1 cellular context compared by ENCODE assay signal in the genomic region with DNA sequence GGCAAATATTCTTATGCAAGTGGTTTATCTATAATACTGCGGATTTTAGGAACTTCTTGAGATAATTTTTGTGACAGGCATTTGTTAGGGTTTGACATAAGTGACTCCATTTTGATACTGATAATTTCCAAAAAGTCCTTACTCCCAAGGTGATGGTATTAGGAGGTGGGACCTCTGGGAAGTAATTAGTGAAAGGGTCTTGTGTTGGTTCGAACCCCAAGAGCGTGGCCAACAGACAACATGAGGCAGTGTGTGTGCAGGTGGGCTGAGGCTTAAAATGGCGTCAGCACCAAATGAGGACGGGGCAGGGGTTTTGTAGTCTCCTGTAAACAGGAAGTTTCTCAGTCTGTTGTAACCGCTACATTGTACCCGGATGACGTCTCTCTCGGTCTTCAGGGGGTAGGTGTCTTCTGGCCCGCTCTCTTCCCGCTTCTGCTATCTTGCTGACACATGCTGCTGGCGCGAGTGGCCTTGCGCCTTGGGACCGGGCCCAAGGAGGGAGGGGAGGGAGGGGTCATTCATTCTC.
TF ChIP-seq lines count a peak whose summit lies in the region.

No MANE protein-coding gene starts in this region.

TF ChIP-seq in K562, 482 proteins besides CTCF, POLR2A, EP300 and RAD21 (continued from another document and continues in another):
- TF ChIP-seq, protein P1, sequence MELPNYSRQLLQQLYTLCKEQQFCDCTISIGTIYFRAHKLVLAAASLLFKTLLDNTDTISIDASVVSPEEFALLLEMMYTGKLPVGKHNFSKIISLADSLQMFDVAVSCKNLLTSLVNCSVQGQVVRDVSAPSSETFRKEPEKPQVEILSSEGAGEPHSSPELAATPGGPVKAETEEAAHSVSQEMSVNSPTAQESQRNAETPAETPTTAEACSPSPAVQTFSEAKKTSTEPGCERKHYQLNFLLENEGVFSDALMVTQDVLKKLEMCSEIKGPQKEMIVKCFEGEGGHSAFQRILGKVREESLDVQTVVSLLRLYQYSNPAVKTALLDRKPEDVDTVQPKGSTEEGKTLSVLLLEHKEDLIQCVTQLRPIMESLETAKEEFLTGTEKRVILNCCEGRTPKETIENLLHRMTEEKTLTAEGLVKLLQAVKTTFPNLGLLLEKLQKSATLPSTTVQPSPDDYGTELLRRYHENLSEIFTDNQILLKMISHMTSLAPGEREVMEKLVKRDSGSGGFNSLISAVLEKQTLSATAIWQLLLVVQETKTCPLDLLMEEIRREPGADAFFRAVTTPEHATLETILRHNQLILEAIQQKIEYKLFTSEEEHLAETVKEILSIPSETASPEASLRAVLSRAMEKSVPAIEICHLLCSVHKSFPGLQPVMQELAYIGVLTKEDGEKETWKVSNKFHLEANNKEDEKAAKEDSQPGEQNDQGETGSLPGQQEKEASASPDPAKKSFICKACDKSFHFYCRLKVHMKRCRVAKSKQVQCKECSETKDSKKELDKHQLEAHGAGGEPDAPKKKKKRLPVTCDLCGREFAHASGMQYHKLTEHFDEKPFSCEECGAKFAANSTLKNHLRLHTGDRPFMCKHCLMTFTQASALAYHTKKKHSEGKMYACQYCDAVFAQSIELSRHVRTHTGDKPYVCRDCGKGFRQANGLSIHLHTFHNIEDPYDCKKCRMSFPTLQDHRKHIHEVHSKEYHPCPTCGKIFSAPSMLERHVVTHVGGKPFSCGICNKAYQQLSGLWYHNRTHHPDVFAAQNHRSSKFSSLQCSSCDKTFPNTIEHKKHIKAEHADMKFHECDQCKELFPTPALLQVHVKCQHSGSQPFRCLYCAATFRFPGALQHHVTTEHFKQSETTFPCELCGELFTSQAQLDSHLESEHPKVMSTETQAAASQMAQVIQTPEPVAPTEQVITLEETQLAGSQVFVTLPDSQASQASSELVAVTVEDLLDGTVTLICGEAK (IDR thresholded peaks at IDR 0.05), result peak; percentile 44; the same call in 1 of the 2 replicates
- TF ChIP-seq, protein P1 (CRISPR knock-in tag; IDR thresholded peaks at IDR 0.05), result no peak
- TF ChIP-seq ARID4B (CRISPR knock-in tag; IDR thresholded peaks at IDR 0.05) (no peak), TAF7 (tag; IDR thresholded peaks at IDR 0.05) (peak; percentile 90), TCF3 (CRISPR knock-in tag; IDR thresholded peaks at IDR 0.05) (peak; percentile 45; the same call in 1 of the 2 replicates), KLF1 (tag; IDR thresholded peaks at IDR 0.05) (0 out of 2 replicates have a peak, but pooled peaks have one; percentile 55), ZNF780A (CRISPR knock-in tag; IDR thresholded peaks at IDR 0.05) (no peak), TRIM28 (IDR thresholded peaks at IDR 0.05) (no peak), MEIS2 (IDR thresholded peaks at IDR 0.05; ENCODE audit: partially characterized antibody) (no peak), ZNF79 (CRISPR knock-in tag; IDR thresholded peaks at IDR 0.05; ENCODE audit: low read depth) (peak; percentile 46; the same call in 1 of the 2 replicates), BCL6 (CRISPR knock-in tag; IDR thresholded peaks at IDR 0.05) (0 out of 2 replicates have a peak, but pooled peaks have one; percentile 64), ATF4 (CRISPR knock-in tag; IDR thresholded peaks at IDR 0.05) (no peak), COPS2 (conservative IDR thresholded peaks at IDR 0.05) (no peak), HDAC3 (IDR thresholded peaks at IDR 0.05; ENCODE audit: borderline replicate concordance, partially characterized antibody) (no peak), PTBP1 (IDR thresholded peaks at IDR 0.05; ENCODE audit: low read depth, low read length) (no peak), POLR2H (tag; IDR thresholded peaks at IDR 0.05; ENCODE audit: low read depth) (peak; percentile 75; the same call in 1 of the 2 replicates), ZNF175 (CRISPR knock-in tag; IDR thresholded peaks at IDR 0.05; ENCODE audit: low read depth) (peak; percentile 99), ELF4 (CRISPR knock-in tag; IDR thresholded peaks at IDR 0.05) (peak; percentile 69; the same call in 1 of the 2 replicates), ZBTB33 (CRISPR knock-in tag; IDR thresholded peaks at IDR 0.05) (peak; percentile 95), YY1 (IDR thresholded peaks at IDR 0.05; ENCODE audit: borderline replicate concordance in 1 of 3, control insufficient read depth in 1 of 3, extremely low read depth in 1 of 3, insufficient read depth in 3 of 3, insufficient read length in 1 of 3, insufficient replicate concordance in 2 of 3, low read depth in 1 of 3, low read length in 2 of 3) (peak in 2 of 3 experiments; percentile 69 to 84), SMARCA5 (IDR thresholded peaks at IDR 0.05) (no peak), RCOR1 (IDR thresholded peaks at IDR 0.05; ENCODE audit: borderline replicate concordance in 1 of 2, low read depth in 2 of 2, low read length in 2 of 2) (no peak), HIVEP1 (CRISPR knock-in tag; IDR thresholded peaks at IDR 0.05) (0 out of 2 replicates have a peak, but pooled peaks have one; percentile 50), PCBP1 (IDR thresholded peaks at IDR 0.05; ENCODE audit: low read depth, low read length, poor library complexity, severe bottlenecking) (no peak), CBX3 (IDR thresholded peaks at IDR 0.05; ENCODE audit: borderline replicate concordance in 1 of 2, low read length in 2 of 2) (peak in 1 of 2 experiments; percentile 33; a peak in 1 of 3 replicates), FOXM1 (IDR thresholded peaks at IDR 0.05; ENCODE audit: low read depth) (no peak), FOXM1 (CRISPR knock-in tag; IDR thresholded peaks at IDR 0.05; ENCODE audit: low read depth) (no peak)
- TF ChIP-seq, protein P2, sequence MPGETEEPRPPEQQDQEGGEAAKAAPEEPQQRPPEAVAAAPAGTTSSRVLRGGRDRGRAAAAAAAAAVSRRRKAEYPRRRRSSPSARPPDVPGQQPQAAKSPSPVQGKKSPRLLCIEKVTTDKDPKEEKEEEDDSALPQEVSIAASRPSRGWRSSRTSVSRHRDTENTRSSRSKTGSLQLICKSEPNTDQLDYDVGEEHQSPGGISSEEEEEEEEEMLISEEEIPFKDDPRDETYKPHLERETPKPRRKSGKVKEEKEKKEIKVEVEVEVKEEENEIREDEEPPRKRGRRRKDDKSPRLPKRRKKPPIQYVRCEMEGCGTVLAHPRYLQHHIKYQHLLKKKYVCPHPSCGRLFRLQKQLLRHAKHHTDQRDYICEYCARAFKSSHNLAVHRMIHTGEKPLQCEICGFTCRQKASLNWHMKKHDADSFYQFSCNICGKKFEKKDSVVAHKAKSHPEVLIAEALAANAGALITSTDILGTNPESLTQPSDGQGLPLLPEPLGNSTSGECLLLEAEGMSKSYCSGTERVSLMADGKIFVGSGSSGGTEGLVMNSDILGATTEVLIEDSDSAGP (CRISPR knock-in tag; IDR thresholded peaks at IDR 0.05), result no peak
- TF ChIP-seq, protein P3, sequence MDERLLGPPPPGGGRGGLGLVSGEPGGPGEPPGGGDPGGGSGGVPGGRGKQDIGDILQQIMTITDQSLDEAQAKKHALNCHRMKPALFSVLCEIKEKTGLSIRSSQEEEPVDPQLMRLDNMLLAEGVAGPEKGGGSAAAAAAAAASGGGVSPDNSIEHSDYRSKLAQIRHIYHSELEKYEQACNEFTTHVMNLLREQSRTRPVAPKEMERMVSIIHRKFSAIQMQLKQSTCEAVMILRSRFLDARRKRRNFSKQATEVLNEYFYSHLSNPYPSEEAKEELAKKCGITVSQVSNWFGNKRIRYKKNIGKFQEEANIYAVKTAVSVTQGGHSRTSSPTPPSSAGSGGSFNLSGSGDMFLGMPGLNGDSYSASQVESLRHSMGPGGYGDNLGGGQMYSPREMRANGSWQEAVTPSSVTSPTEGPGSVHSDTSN (CRISPR knock-in tag; IDR thresholded peaks at IDR 0.05; ENCODE audit: low read depth), result no peak
- TF ChIP-seq, protein P3 (tag; conservative IDR thresholded peaks at IDR 0.05; ENCODE audit: low read depth), result peak; percentile 74
- TF ChIP-seq, protein P4, sequence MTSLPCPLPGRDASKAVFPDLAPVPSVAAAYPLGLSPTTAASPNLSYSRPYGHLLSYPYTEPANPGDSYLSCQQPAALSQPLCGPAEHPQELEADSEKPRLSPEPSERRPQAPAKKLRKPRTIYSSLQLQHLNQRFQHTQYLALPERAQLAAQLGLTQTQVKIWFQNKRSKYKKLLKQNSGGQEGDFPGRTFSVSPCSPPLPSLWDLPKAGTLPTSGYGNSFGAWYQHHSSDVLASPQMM (CRISPR knock-in tag; IDR thresholded peaks at IDR 0.05), result no peak
- TF ChIP-seq, protein P5, sequence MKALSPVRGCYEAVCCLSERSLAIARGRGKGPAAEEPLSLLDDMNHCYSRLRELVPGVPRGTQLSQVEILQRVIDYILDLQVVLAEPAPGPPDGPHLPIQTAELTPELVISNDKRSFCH (CRISPR knock-in tag; IDR thresholded peaks at IDR 0.05), result peak; percentile 85; the same call in 1 of the 2 replicates
- TF ChIP-seq, protein P5 (tag; IDR thresholded peaks at IDR 0.05), result peak; percentile 97
